25 cellular contexts compared by ENCODE assay signal in the genomic region with DNA sequence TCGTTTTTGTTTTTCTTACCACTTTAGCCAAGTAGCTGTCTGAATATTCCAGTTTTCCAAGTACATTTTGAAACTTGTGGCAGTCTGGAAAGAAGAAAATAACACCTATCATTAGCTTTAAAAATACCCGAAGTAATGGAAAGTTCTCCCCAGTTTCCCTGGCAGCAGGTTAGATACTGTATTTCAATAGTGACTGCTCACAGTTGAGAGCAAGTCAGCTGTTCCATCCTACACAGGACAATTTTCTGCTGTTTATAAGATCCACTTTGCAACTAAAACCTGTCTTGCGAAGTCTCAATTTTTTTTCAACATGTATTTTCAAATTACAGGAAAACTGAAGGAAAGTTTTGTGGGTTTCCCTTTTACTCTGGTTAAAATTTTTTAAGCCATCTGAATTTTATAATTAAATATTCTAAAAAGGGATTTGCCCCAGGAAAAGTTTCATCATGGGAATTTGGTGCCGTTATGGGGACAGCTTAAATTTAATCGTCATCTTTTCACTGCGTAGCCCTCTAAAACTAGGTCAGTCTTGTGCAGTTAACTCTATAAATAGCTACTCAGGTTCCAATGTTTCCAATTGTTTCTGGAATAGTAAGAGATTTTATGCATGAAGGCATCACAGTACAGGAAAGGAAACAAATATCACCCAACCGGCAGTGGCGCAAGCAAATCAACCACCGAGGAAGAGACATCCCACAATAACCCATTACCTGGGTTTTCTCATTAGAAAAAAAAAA.
DNase-seq lines count a peak whose midpoint lies in the region; ATAC-seq and TF ChIP-seq lines count a peak whose summit lies in the region.
"Had no signal": no experiment of that assay in that cellular context is flagged by ENCODE, and none has a peak within 500 bp of the region (broad histone marks: within the 10 kb centered on the region; RNA-seq: fewer than 3 reads in every experiment).

No MANE protein-coding gene starts in this region.

- H3K27me3 Mint-ChIP-seq in mesothelial cell of epicardium (ENCODE audit: low read depth), result no peaks in the 10 kb centered on the region
- no peaks in the 10 kb centered on the region for H3K27me3 Mint-ChIP-seq in endodermal cell (ENCODE audit: insufficient read depth)
- H3K27me3 Mint-ChIP-seq: activated CD4-positive, alpha-beta T cell treated with anti-CD3 and anti-CD28 coated beads, Interleukin-2, amount 10 ng/mL, durations not matched to agents 24 days and 14 days; activated naive CD8-positive, alpha-beta T cell; activated T-cell treated with anti-CD3 and anti-CD28 coated beads, Interleukin-2, amount 50 U/mL, for 24 hours; dendritic cell treated with granulocyte-macrophage colony-stimulating factor and Interleukin-4, amounts not matched to agents 40 ng/mL and 50 ng/mL, for 4 days; IgD-negative memory B cell; progenitor cell of endocrine pancreas had no signal

- no peaks in the 10 kb centered on the region for H3K9me3 Mint-ChIP-seq in mesothelial cell of epicardium
- no peaks in the 10 kb centered on the region for H3K9me3 Mint-ChIP-seq in endodermal cell
- H3K9me3 Mint-ChIP-seq: activated CD4-positive, alpha-beta T cell treated with anti-CD3 and anti-CD28 coated beads, Interleukin-2, amount 10 ng/mL, durations not matched to agents 24 days and 14 days; activated T-cell treated with anti-CD3 and anti-CD28 coated beads, Interleukin-2, amount 50 U/mL, for 24 hours; CD8-positive, alpha-beta T cell; dendritic cell treated with granulocyte-macrophage colony-stimulating factor and Interleukin-4, amounts not matched to agents 40 ng/mL and 50 ng/mL, for 4 days; GM23338; IgD-negative memory B cell; WTC11 had no signal

- DNase-seq in caudate nucleus (lab: John Stamatoyannopoulos, UW) (no peak), mesothelial cell of epicardium (ENCODE audit: low spot score in 2 of 2, unreplicated experiment in 2 of 2) (no peak), endodermal cell (no peak), Karpas-422 (no peak)
- no peak for DNase-seq in activated CD4-positive, alpha-beta T cell treated with anti-CD3 and anti-CD28 coated beads, Interleukin-2, amount 50 U/mL, for 1 hour
- DNase-seq: activated CD4-positive, alpha-beta T cell treated with anti-CD3 and anti-CD28 coated beads, Interleukin-2, amount 10 ng/mL, durations not matched to agents 24 days and 14 days; activated effector memory CD4-positive, alpha-beta T cell treated with anti-CD3 and anti-CD28 coated beads, Interleukin-2, amount 50 U/mL, for 16 hours; activated T-cell treated with anti-CD3 and anti-CD28 coated beads, Interleukin-2, amount 50 U/mL, for 24 hours; CD8-positive, alpha-beta T cell; foreskin keratinocyte; NCI-H510A; SK-N-SH; stimulated activated naive CD4-positive, alpha-beta T cell had no signal

- H3K4me1 Mint-ChIP-seq in mesothelial cell of epicardium (peaks cover 46% of the 10 kb centered on the region), endodermal cell (peaks cover 12% of the 10 kb centered on the region)
- H3K4me1 Mint-ChIP-seq: activated CD4-positive, alpha-beta T cell treated with anti-CD3 and anti-CD28 coated beads, Interleukin-2, amount 10 ng/mL, durations not matched to agents 24 days and 14 days had no signal

- no peaks in the 10 kb centered on the region for H4K20me1 ChIP-seq in BLaER1
- no peaks in the 10 kb centered on the region for H4K20me1 ChIP-seq in Karpas-422 (ENCODE audit: insufficient read depth, low read depth, low read length)

- H2AFZ ChIP-seq in Karpas-422 (ENCODE audit: low read length), result no peak overlapping the region
- H2AFZ ChIP-seq: GM23338, hepatocyte had no signal

- no peaks in the 10 kb centered on the region for H3K79me2 ChIP-seq in Karpas-422 (ENCODE audit: low read length)
- H3K79me2 ChIP-seq: hepatocyte had no signal

- WGBS in endodermal cell (ENCODE audit: insufficient coverage in 1 of 2, insufficient read length in 1 of 2), 2 experiments, result 81 to 94% methylated on average over 2 to 9 of the region's 9 CpGs

- H3K4me1 ChIP-seq in BLaER1 (peaks cover 55% of the 10 kb centered on the region), skeletal muscle tissue (ENCODE audit: control insufficient read depth in 3 of 3, insufficient read depth in 3 of 3, low read length in 3 of 3) (peaks cover 0 to 7% (median 5%) of the 10 kb centered on the region in 3 donors), endodermal cell (ENCODE audit: control insufficient read depth, insufficient read depth, low read length) (peaks cover 6% of the 10 kb centered on the region), Karpas-422 (ENCODE audit: low read length) (no peaks in the 10 kb centered on the region)
- H3K4me1 ChIP-seq: vagina had no signal

- H3K27ac ChIP-seq in BLaER1, result no peak overlapping the region
- H3K27ac ChIP-seq in caudate nucleus (ENCODE audit: low read depth, low read length), result peak overlapping the region; percentile 25
- peak overlapping the region; percentile 48 for H3K27ac ChIP-seq in skeletal muscle tissue (ENCODE audit: low read depth, low read length)
- no peak overlapping the region for H3K27ac ChIP-seq in endodermal cell (ENCODE audit: low read depth, low read length)
- no peak overlapping the region for H3K27ac ChIP-seq in Karpas-422 (ENCODE audit: low read length)
- H3K27ac ChIP-seq: foreskin keratinocyte, hepatocyte, skin epidermis, vagina had no signal

- TF ChIP-seq CTCF in mesothelial cell of epicardium (IDR thresholded peaks at IDR 0.05; ENCODE audit: unreplicated experiment), result no peak
- TF ChIP-seq CTCF in endodermal cell (conservative IDR thresholded peaks at IDR 0.05), result no peak

- H3K27ac Mint-ChIP-seq in mesothelial cell of epicardium, result peak overlapping the region; percentile 82
- H3K27ac Mint-ChIP-seq in endodermal cell, result no peak overlapping the region
- H3K27ac Mint-ChIP-seq: activated CD4-positive, alpha-beta T cell treated with anti-CD3 and anti-CD28 coated beads, Interleukin-2, amount 10 ng/mL, durations not matched to agents 24 days and 14 days; activated naive CD8-positive, alpha-beta T cell; activated T-cell treated with anti-CD3 and anti-CD28 coated beads, Interleukin-2, amount 50 U/mL, for 24 hours; CD8-positive, alpha-beta T cell; dendritic cell treated with granulocyte-macrophage colony-stimulating factor and Interleukin-4, amounts not matched to agents 40 ng/mL and 50 ng/mL, for 4 days; GM23338; IgD-negative memory B cell; progenitor cell of endocrine pancreas; WTC11 had no signal

- H3K36me3 Mint-ChIP-seq in mesothelial cell of epicardium, result peaks cover 9% of the 10 kb centered on the region
- peaks cover 3% of the 10 kb centered on the region for H3K36me3 Mint-ChIP-seq in endodermal cell (ENCODE audit: low read depth)

- no peaks in the 10 kb centered on the region for H3K9me2 ChIP-seq in Karpas-422 (replicated peaks; ENCODE audit: insufficient read depth, low read length)
- H3K9me2 ChIP-seq: SK-N-SH had no signal

- H3K9me3 ChIP-seq in BLaER1 (no peaks in the 10 kb centered on the region), skeletal muscle tissue (ENCODE audit: control insufficient read depth in 3 of 3, low read length in 3 of 3) (no peaks in the 10 kb centered on the region), endodermal cell (ENCODE audit: control insufficient read depth, low read length) (no peaks in the 10 kb centered on the region), Karpas-422 (ENCODE audit: low read length) (no peaks in the 10 kb centered on the region)
- H3K9me3 ChIP-seq: SK-N-SH, vagina had no signal

- peak overlapping the region; percentile 42 for H3K4me2 ChIP-seq in BLaER1
- H3K4me2 ChIP-seq in Karpas-422 (ENCODE audit: low read depth, low read length, poor library complexity, severe bottlenecking), result no peak overlapping the region
- H3K4me2 ChIP-seq: GM23338, hepatocyte, SK-N-SH had no signal

- no peak overlapping the region for H3K4me3 ChIP-seq in BLaER1
- no peak overlapping the region for H3K4me3 ChIP-seq in skeletal muscle tissue (ENCODE audit: low read length in 3 of 3)
- H3K4me3 ChIP-seq in endodermal cell (ENCODE audit: low read length), result no peak overlapping the region
- H3K4me3 ChIP-seq in Karpas-422 (ENCODE audit: low read length), result no peak overlapping the region
- H3K4me3 ChIP-seq: GM23338, hepatocyte, skin epidermis, vagina had no signal

- no peak overlapping the region for H3K4me3 Mint-ChIP-seq in mesothelial cell of epicardium
- H3K4me3 Mint-ChIP-seq in endodermal cell, result no peak overlapping the region
- H3K4me3 Mint-ChIP-seq: activated CD4-positive, alpha-beta T cell treated with anti-CD3 and anti-CD28 coated beads, Interleukin-2, amount 10 ng/mL, durations not matched to agents 24 days and 14 days; activated naive CD8-positive, alpha-beta T cell; activated T-cell treated with anti-CD3 and anti-CD28 coated beads, Interleukin-2, amount 50 U/mL, for 24 hours; CD8-positive, alpha-beta T cell; dendritic cell treated with granulocyte-macrophage colony-stimulating factor and Interleukin-4, amounts not matched to agents 40 ng/mL and 50 ng/mL, for 4 days; GM23338; IgD-negative memory B cell; WTC11 had no signal

- H3K36me3 ChIP-seq in BLaER1 (peaks cover 10% of the 10 kb centered on the region; the same call in 1 of the 2 replicates), skeletal muscle tissue (ENCODE audit: control insufficient read depth in 3 of 3, insufficient read depth in 3 of 3, low read length in 3 of 3) (peaks cover 0 to 7% (median 5%) of the 10 kb centered on the region in 3 donors), endodermal cell (ENCODE audit: control insufficient read depth, insufficient read depth, low read length) (no peaks in the 10 kb centered on the region), Karpas-422 (ENCODE audit: insufficient read depth, low read length) (no peaks in the 10 kb centered on the region)

- H3K9ac ChIP-seq in BLaER1 (no peak overlapping the region), skeletal muscle tissue (ENCODE audit: low read depth in 1 of 3, low read length in 3 of 3) (no peak overlapping the region), endodermal cell (ENCODE audit: extremely low read depth, low read length, poor library complexity, severe bottlenecking) (no peak overlapping the region), Karpas-422 (ENCODE audit: low read length) (no peak overlapping the region)
- H3K9ac ChIP-seq: SK-N-SH had no signal

- H3K27me3 ChIP-seq in BLaER1 (no peaks in the 10 kb centered on the region), skeletal muscle tissue (ENCODE audit: control insufficient read depth in 3 of 3, insufficient read depth in 3 of 3, low read length in 3 of 3) (no peaks in the 10 kb centered on the region), endodermal cell (ENCODE audit: control insufficient read depth, insufficient read depth, low read length, poor library complexity, severe bottlenecking) (no peaks in the 10 kb centered on the region), Karpas-422 (ENCODE audit: low read length) (no peaks in the 10 kb centered on the region)
- H3K27me3 ChIP-seq: foreskin keratinocyte, hepatocyte, vagina had no signal

- ATAC-seq in HG02884 (IDR thresholded peaks at IDR 0.05; ENCODE audit: unreplicated experiment), result no peak
- ATAC-seq: CD8-positive, alpha-beta T cell; foreskin keratinocyte; GM23338; WTC11 had no signal

Comparison
In these comparisons a context has a peak if more than half of its experiments do, and no peak if none do; other contexts are left out.
1. H3K27ac ChIP-seq: peak in caudate nucleus (single experiment) and skeletal muscle tissue (single experiment); none in BLaER1 (single experiment), endodermal cell (single experiment) and Karpas-422 (single experiment).